ENCODE assay signal across 20 cellular contexts in genomic region chr20:1490643-1491042, GRCh38. TPM values are rescaled to one million over a fixed set of nuclear protein-coding genes. Genes with fewer than 3 reads are reported as not detected.
DNase-seq lines count a peak whose midpoint lies in the region; ATAC-seq and TF ChIP-seq lines count a peak whose summit lies in the region.
"Had no signal": no experiment of that assay in that cellular context is flagged by ENCODE, and none has a peak within 500 bp of the region (broad histone marks: within the 10 kb centered on the region; RNA-seq: fewer than 3 reads in every experiment).

No MANE protein-coding gene starts in this region.

- H3K27me3 ChIP-seq in RWPE2 (ENCODE audit: insufficient read depth, poor library complexity, severe bottlenecking) (no peaks in the 10 kb centered on the region), esophagus squamous epithelium (no peaks in the 10 kb centered on the region), rectal smooth muscle tissue (ENCODE audit: control insufficient read depth, insufficient read depth, low read length) (no peaks in the 10 kb centered on the region), mesendoderm (ENCODE audit: insufficient read depth, low read length, poor library complexity) (no peaks in the 10 kb centered on the region)

- no peaks in the 10 kb centered on the region for H3K79me2 ChIP-seq in mesendoderm (ENCODE audit: control insufficient read depth, insufficient read depth, low read length)

- H3K9me3 ChIP-seq in RWPE2 (ENCODE audit: severe bottlenecking) (no peaks in the 10 kb centered on the region), esophagus squamous epithelium (no peaks in the 10 kb centered on the region)

- H3K23ac ChIP-seq in mesendoderm (ENCODE audit: low read length): no peak overlapping the region

- peak overlapping the region; percentile 93 to 97 for H3K4me3 Mint-ChIP-seq in CD14-positive monocyte
- H3K4me3 Mint-ChIP-seq: activated naive CD8-positive, alpha-beta T cell; central memory CD8-positive, alpha-beta T cell had no signal

- peak overlapping the region; percentile 98 for H3K27ac ChIP-seq in RWPE2 (ENCODE audit: poor library complexity, severe bottlenecking)
- H3K27ac ChIP-seq in esophagus squamous epithelium: peak overlapping the region; percentile 72 to 87 (median 80)
- H3K27ac ChIP-seq in rectal smooth muscle tissue (ENCODE audit: low read depth, low read length): peak overlapping the region; percentile 17
- H3K27ac ChIP-seq in mesendoderm (ENCODE audit: low read depth, low read length): no peak overlapping the region

- H3K56ac ChIP-seq in mesendoderm (ENCODE audit: low read length): no peak overlapping the region

- H3K4me1 ChIP-seq in RWPE2 (ENCODE audit: insufficient read depth, poor library complexity, severe bottlenecking) (peaks cover 29% of the 10 kb centered on the region), esophagus squamous epithelium (peaks cover 6 to 32% (median 9%) of the 10 kb centered on the region in 3 donors), rectal smooth muscle tissue (ENCODE audit: control insufficient read depth, insufficient read depth, low read length) (no peaks in the 10 kb centered on the region), mesendoderm (ENCODE audit: control insufficient read depth, low read depth, low read length) (no peaks in the 10 kb centered on the region)

- ATAC-seq in RWPE2 (ENCODE audit: low read depth) (no peak), HG03442 (IDR thresholded peaks at IDR 0.05; ENCODE audit: unreplicated experiment) (no peak)
- ATAC-seq: activated CD4-positive, CD25-positive, alpha-beta regulatory T cell treated with anti-CD3 and anti-CD28 coated beads, Interleukin-2, amount 50 U/mL, for 24 hours had no signal

- no peak overlapping the region for H3K4me2 ChIP-seq in mesendoderm (ENCODE audit: low read length)

- H2AK5ac ChIP-seq in mesendoderm (ENCODE audit: low read length): no peak overlapping the region

- H3K18ac ChIP-seq in mesendoderm (ENCODE audit: low read length): no peak overlapping the region

- 64 to 94% methylated on average over 5 to 6 of the region's 6 CpGs for WGBS in esophagus squamous epithelium, 2 donors
- WGBS in mesendoderm (ENCODE audit: extremely low coverage, insufficient coverage, low lambda C conversion rate): no CpG with 5 or more reads among the region's 6 CpGs

- H3K36me3 ChIP-seq in RWPE2 (ENCODE audit: low read depth): no peaks in the 10 kb centered on the region
- no peaks in the 10 kb centered on the region for H3K36me3 ChIP-seq in esophagus squamous epithelium
- no peaks in the 10 kb centered on the region for H3K36me3 ChIP-seq in rectal smooth muscle tissue (ENCODE audit: control insufficient read depth, insufficient read depth, low read length)
- H3K36me3 ChIP-seq in mesendoderm (ENCODE audit: control insufficient read depth, insufficient read depth, low read length): no peaks in the 10 kb centered on the region

- H2BK5ac ChIP-seq in mesendoderm (ENCODE audit: low read length): no peak overlapping the region

- H3K79me1 ChIP-seq in mesendoderm (ENCODE audit: low read length): no peaks in the 10 kb centered on the region

- H3K27ac Mint-ChIP-seq in CD14-positive monocyte: peak overlapping the region; percentile 95 to 99 (median 98)
- H3K27ac Mint-ChIP-seq: activated naive CD8-positive, alpha-beta T cell had no signal

- H3K4ac ChIP-seq in mesendoderm (ENCODE audit: low read depth, low read length): no peak overlapping the region

- DNase-seq in CD14-positive monocyte (ENCODE audit: low spot score): no peak
- no peak for DNase-seq in RWPE2 (ENCODE audit: low spot score)
- DNase-seq in esophagus squamous epithelium (lab: John Stamatoyannopoulos, UW): no peak
- DNase-seq in RKO (ENCODE audit: low spot score): no peak
- DNase-seq in mesendoderm: no peak
- DNase-seq in posterior vena cava (ENCODE audit: low spot score): no peak
- DNase-seq: DMS 273 treated with DMSO at 0.1 percent for 48 hours; erythroblast; hippocampal formation; IMR-90; NCI-H1436; NCI-H446; stimulated activated naive CD4-positive, alpha-beta T cell treated with Interleukin-2 at 50 U/mL for 16 hours had no signal

- no peaks in the 10 kb centered on the region for H3K9me3 Mint-ChIP-seq in CD14-positive monocyte
- H3K9me3 Mint-ChIP-seq: central memory CD8-positive, alpha-beta T cell had no signal

- no peak overlapping the region for H2BK120ac ChIP-seq in mesendoderm (ENCODE audit: low read depth, low read length)

- H3K4me3 ChIP-seq in RWPE2 (ENCODE audit: severe bottlenecking) (no peak overlapping the region), esophagus squamous epithelium (peak overlapping the region in 3 of 4 donors; percentile 0 to 47 (median 4)), rectal smooth muscle tissue (ENCODE audit: low read length) (peak overlapping the region; percentile 9), mesendoderm (ENCODE audit: low read length) (no peak overlapping the region)

- no peak overlapping the region for H2BK15ac ChIP-seq in mesendoderm (replicated peaks; ENCODE audit: low read depth)

- no peaks in the 10 kb centered on the region for H3K27me3 Mint-ChIP-seq in CD14-positive monocyte (ENCODE audit: low read depth in 3 of 3)

- TF ChIP-seq POLR2A in esophagus squamous epithelium (IDR thresholded peaks at IDR 0.05): no peak

- TF ChIP-seq CTCF in CD14-positive monocyte (IDR thresholded peaks at IDR 0.05) (no peak), RWPE2 (IDR thresholded peaks at IDR 0.05; ENCODE audit: poor library complexity, severe bottlenecking) (no peak), esophagus squamous epithelium (IDR thresholded peaks at IDR 0.05) (no peak)

- peaks cover 12 to 27% of the 10 kb centered on the region in 2 donors for H3K36me3 Mint-ChIP-seq in CD14-positive monocyte

- intact Hi-C loops in CD14-positive monocyte (cut with micrococcal nuclease) (loop anchor here in 1 of 2 donors (10.0 kb wide), 1 partner anchor 96 kb away; the partner anchor contains the start of gene FKBP1A), esophagus squamous epithelium (cut with DNase I) (no loop called here), posterior vena cava (cut with DNase I) (no loop called here)

- peaks cover 81% of the 10 kb centered on the region for H3K4me1 Mint-ChIP-seq in CD14-positive monocyte
- H3K4me1 Mint-ChIP-seq: central memory CD8-positive, alpha-beta T cell had no signal

- no peak overlapping the region for H4K5ac ChIP-seq in mesendoderm (ENCODE audit: low read length)

- no peak overlapping the region for H4K8ac ChIP-seq in mesendoderm (ENCODE audit: low read depth, low read length)

- H3K9ac ChIP-seq in rectal smooth muscle tissue (ENCODE audit: low read length) (no peak overlapping the region), mesendoderm (ENCODE audit: low read length) (no peak overlapping the region)

RNA-seq across cellular contexts. Expression of gene SIRPB2, which starts 0.6 kb away (rescaled TPM):
- polyA plus RNA-seq in CD14-positive monocyte: 10 to 100 TPM; 81.5 to 92.8 TPM
- 1 to 10 TPM; 1.2 to 5.9 (median 1.9) TPM for total RNA-seq in esophagus squamous epithelium
- polyA plus RNA-seq in mesendoderm (2013, experiment 1 of 2): 0.52 TPM
- polyA plus RNA-seq in mesendoderm (2013, experiment 2 of 2): 0.49 TPM
- total RNA-seq in posterior vena cava: 10 to 100 TPM in 1 of 2 donors, 1 to 10 TPM in 1; 8.8 to 13.3 TPM
- total RNA-seq: IMR-90; T-helper 1 cell treated with Interleukin-12 subunit alpha and Interleukin-12 subunit beta and Interleukin-4 antibody, amounts not matched to agents 30 ng/mL and 1 ng/mL, for 36 hours had no signal
- polyA plus RNA-seq: IMR-90, neural cell had no signal

RNA-seq across cellular contexts. Expression of gene NSFL1C, which starts 24.0 kb away (rescaled TPM):
- polyA plus RNA-seq in CD14-positive monocyte: 10 to 100 TPM; 52.8 to 56.8 TPM
- total RNA-seq in esophagus squamous epithelium: 10 to 100 TPM; 41.5 to 65.6 (median 59.3) TPM
- polyA plus RNA-seq in mesendoderm (2013, experiment 1 of 2): 67.6 TPM
- 66.4 TPM for polyA plus RNA-seq in mesendoderm (2013, experiment 2 of 2)
- total RNA-seq in posterior vena cava: 10 to 100 TPM; 58.7 to 62.0 TPM

Comparison
In these comparisons a context has a peak if more than half of its experiments do, and no peak if none do; other contexts are left out.
1. H3K4me3 ChIP-seq: peak in esophagus squamous epithelium (3 of 4) and rectal smooth muscle tissue (single experiment); none in RWPE2 (single experiment) and mesendoderm (single experiment).